In the genomic region with DNA sequence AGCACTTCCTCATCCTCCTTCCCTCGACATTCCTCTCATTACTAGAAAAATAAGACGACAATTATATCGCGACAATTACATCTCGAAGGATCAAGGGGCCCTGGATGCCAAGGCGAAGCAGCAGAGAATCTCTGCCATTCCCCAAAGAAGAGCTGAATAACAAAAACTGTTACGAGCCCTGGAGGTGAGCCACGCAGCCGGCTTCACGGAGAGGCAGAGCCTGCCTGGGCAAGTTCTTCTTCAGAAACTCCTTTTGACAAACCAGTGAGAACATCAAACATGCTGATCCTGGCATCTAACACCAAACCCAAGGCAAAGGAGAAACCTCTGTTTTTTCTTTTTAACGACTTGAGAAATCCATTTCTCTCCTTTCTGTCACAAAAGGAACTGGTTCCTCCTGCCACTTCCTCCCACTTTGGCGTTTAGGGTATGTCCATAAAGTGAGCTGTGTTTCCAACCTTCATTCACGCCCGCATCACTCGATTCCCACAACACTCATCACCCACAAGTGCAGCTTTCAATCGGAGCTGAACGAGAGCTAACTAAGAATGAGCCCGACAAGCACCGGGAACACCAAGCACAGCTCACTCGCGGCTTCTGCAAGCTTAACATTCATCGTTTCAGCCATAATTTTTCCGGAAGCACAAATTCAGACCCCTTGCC, we compare ENCODE assay signal across 9 cellular contexts. TPM values are rescaled to one million over a fixed set of nuclear protein-coding genes. Genes with fewer than 3 reads are reported as not detected.
DNase-seq lines count a peak whose midpoint lies in the region; ATAC-seq and TF ChIP-seq lines count a peak whose summit lies in the region.
"Had no signal": no experiment of that assay in that cellular context is flagged by ENCODE, and none has a peak within 500 bp of the region (broad histone marks: within the 10 kb centered on the region; RNA-seq: fewer than 3 reads in every experiment).

No MANE protein-coding gene starts in this region.

- peak overlapping the region; percentile 91 to 92 for H3K27ac Mint-ChIP-seq in T-cell

- in situ Hi-C loops in transverse colon (cut with MboI; ENCODE audit: low pct_ligation_motif_present in 1 of 4, low pct_unique_long_range_greater_than_20kb in 1 of 4, low sequenced_read_pairs in 3 of 4): no loop called here

- H3K9me3 Mint-ChIP-seq in activated T-cell treated with anti-CD3 and anti-CD28 coated beads, Interleukin-2, amount 50 U/mL, for 4 hours: no peaks in the 10 kb centered on the region
- H3K9me3 Mint-ChIP-seq in T-cell: no peaks in the 10 kb centered on the region

- H3K4me1 Mint-ChIP-seq in activated T-cell treated with anti-CD3 and anti-CD28 coated beads, Interleukin-2, amount 50 U/mL, for 4 hours (ENCODE audit: low read depth): peaks cover 98% of the 10 kb centered on the region
- H3K4me1 Mint-ChIP-seq in T-cell: peaks cover 96 to 100% (median 98%) of the 10 kb centered on the region in 3 donors

- intact Hi-C loops in esophagus squamous epithelium (cut with DNase I): no loop called here
- intact Hi-C loops in transverse colon (cut with DNase I; ENCODE audit: low total_unique reads): no loop called here

- POLR2A ChIA-PET in T-cell (lab: Charles Lee): interaction anchor here (0.5 to 1.1 kb wide), 6 partner anchors 16 to 389 kb away, joined by 3 read pairs; no protein-coding TSS in a partner anchor

- peak overlapping the region; percentile 80 for H3K4me3 Mint-ChIP-seq in activated T-cell treated with anti-CD3 and anti-CD28 coated beads, Interleukin-2, amount 50 U/mL, for 4 hours
- H3K4me3 Mint-ChIP-seq in T-cell: peak overlapping the region; percentile 59 to 98 (median 98)

- no peak for TF ChIP-seq POLR2A in esophagus squamous epithelium (IDR thresholded peaks at IDR 0.05)
- TF ChIP-seq POLR2A in transverse colon (IDR thresholded peaks at IDR 0.05): no peak

- TF ChIP-seq CTCF in esophagus squamous epithelium (IDR thresholded peaks at IDR 0.05) (no peak), transverse colon (IDR thresholded peaks at IDR 0.05) (no peak)

- H3K36me3 ChIP-seq in esophagus squamous epithelium (no peaks in the 10 kb centered on the region), transverse colon (no peaks in the 10 kb centered on the region)

- peak overlapping the region in 3 of 4 donors; percentile 13 to 30 (median 20) for H3K4me3 ChIP-seq in esophagus squamous epithelium
- peak overlapping the region in 1 of 4 donors; percentile 21 for H3K4me3 ChIP-seq in transverse colon

- H3K36me3 Mint-ChIP-seq in activated T-cell treated with anti-CD3 and anti-CD28 coated beads, Interleukin-2, amount 50 U/mL, for 4 hours (ENCODE audit: insufficient read depth): peaks cover 7% of the 10 kb centered on the region
- H3K36me3 Mint-ChIP-seq in T-cell: peaks cover 5% of the 10 kb centered on the region

- H3K4me1 ChIP-seq in esophagus squamous epithelium (peaks cover 54 to 100% (median 85%) of the 10 kb centered on the region in 3 donors), transverse colon (peaks cover 15 to 60% (median 48%) of the 10 kb centered on the region in 4 donors)

- CTCF ChIA-PET in T-cell (lab: Charles Lee): interaction anchor here (0.6 to 4.4 kb wide), 4 partner anchors 17 to 41 kb away, joined by 3 to 15 read pairs (median 6); no protein-coding TSS in a partner anchor

- no peak for ATAC-seq in activated T-cell treated with anti-CD3 and anti-CD28 coated beads, Interleukin-2, amount 50 U/mL, for 4 hours
- ATAC-seq in T-cell (replicated peaks in 1 of 4): no peak
- no peak for ATAC-seq in GM21360 (IDR thresholded peaks at IDR 0.05; ENCODE audit: unreplicated experiment)
- ATAC-seq in HG02623 (IDR thresholded peaks at IDR 0.05; ENCODE audit: unreplicated experiment): no peak

- H3K27ac ChIP-seq in esophagus squamous epithelium (peak overlapping the region; percentile 79 to 89 (median 84)), transverse colon (peak overlapping the region; percentile 80 to 85 (median 84))

- no peak for DNase-seq in activated T-cell treated with anti-CD3 and anti-CD28 coated beads, Interleukin-2, amount 50 U/mL, for 4 hours
- no peak for DNase-seq in activated T-cell treated with anti-CD3 and anti-CD28 coated beads, Interleukin-2, amount 50 U/mL, for 48 hours
- DNase-seq in T-cell: no peak
- no peak for DNase-seq in esophagus squamous epithelium (lab: John Stamatoyannopoulos, UW)
- peak; percentile 59 for DNase-seq in transverse colon
- no peak for DNase-seq in DMS53 (lab: John Stamatoyannopoulos, UW)
- DNase-seq: small intestine had no signal

- no peak for TF ChIP-seq EP300 in transverse colon (IDR thresholded peaks at IDR 0.05; ENCODE audit: low read depth)

- H3K9me3 ChIP-seq in esophagus squamous epithelium (no peaks in the 10 kb centered on the region), transverse colon (no peaks in the 10 kb centered on the region)

- no peaks in the 10 kb centered on the region for H3K27me3 Mint-ChIP-seq in activated T-cell treated with anti-CD3 and anti-CD28 coated beads, Interleukin-2, amount 50 U/mL, for 4 hours (ENCODE audit: low read depth)
- no peaks in the 10 kb centered on the region for H3K27me3 Mint-ChIP-seq in T-cell

- 32 to 40% methylated on average over 23 of the region's 23 CpGs for WGBS in esophagus squamous epithelium, 2 donors
- WGBS in transverse colon (ENCODE audit: low coverage in 1 of 2), 2 donors: 51 to 54% methylated on average over 12 to 23 of the region's 23 CpGs

- H3K27me3 ChIP-seq in esophagus squamous epithelium (no peaks in the 10 kb centered on the region), transverse colon (no peaks in the 10 kb centered on the region)

RNA-seq across cellular contexts. Expression of gene CCDC88C, which starts 21.5 kb away (rescaled TPM):
- 10 to 100 TPM; 50.3 to 60.2 (median 58.2) TPM for total RNA-seq in activated T-cell treated with anti-CD3 and anti-CD28 coated beads, Interleukin-2, amount 50 U/mL, for 4 hours
- total RNA-seq in T-cell (100 to 1,000 TPM; 260 to 368 (median 275) TPM), esophagus squamous epithelium (10 to 100 TPM; 23.2 to 31.5 (median 29.9) TPM), transverse colon (100 to 1,000 TPM in 1 of 4 donors, 10 to 100 TPM in 3; 29.5 to 171 (median 60.3) TPM)
